ENCODE assay signal across 19 cellular contexts in genomic region chr20:59039233-59039632, GRCh38. TPM values are rescaled to one million over a fixed set of nuclear protein-coding genes. Genes with fewer than 3 reads are reported as not detected.
DNase-seq lines count a peak whose midpoint lies in the region; ATAC-seq, FAIRE-seq and TF ChIP-seq lines count a peak whose summit lies in the region.
"Had no signal": no experiment of that assay in that cellular context is flagged by ENCODE, and none has a peak within 500 bp of the region (broad histone marks: within the 10 kb centered on the region; RNA-seq: fewer than 3 reads in every experiment).

No MANE protein-coding gene starts in this region.

- H4K20me1 ChIP-seq in hepatocyte (ENCODE audit: insufficient read depth, poor library complexity, severe bottlenecking) = no peaks in the 10 kb centered on the region

- H3K36me3 Mint-ChIP-seq in activated CD8-positive, alpha-beta memory T cell treated with anti-CD3 and anti-CD28 coated beads, Interleukin-2, amount 10 ng/mL, durations not matched to agents 7 days and 5 days = peaks cover 46% of the 10 kb centered on the region
- peaks cover 49% of the 10 kb centered on the region for H3K36me3 Mint-ChIP-seq in activated naive CD8-positive, alpha-beta T cell treated with anti-CD3 and anti-CD28 coated beads for 36 hours

- 85% methylated on average over 1 of the region's 1 CpG for WGBS in hepatocyte (ENCODE audit: low lambda C conversion rate, missing lambda C conversion rate)

- peak overlapping the region; percentile 4 for H3K4me3 Mint-ChIP-seq in activated CD8-positive, alpha-beta memory T cell treated with anti-CD3 and anti-CD28 coated beads, Interleukin-2, amount 10 ng/mL, durations not matched to agents 7 days and 5 days
- peak overlapping the region; percentile 95 for H3K4me3 Mint-ChIP-seq in activated naive CD8-positive, alpha-beta T cell treated with anti-CD3 and anti-CD28 coated beads for 36 hours
- H3K4me3 Mint-ChIP-seq: dendritic cell treated with granulocyte-macrophage colony-stimulating factor and Interleukin-4, amounts not matched to agents 40 ng/mL and 50 ng/mL, for 4 days; GM23338 had no signal

- TF ChIP-seq POLR2A in H54 (IDR thresholded peaks at IDR 0.05; ENCODE audit: low read depth, low read length) = no peak

- H3K9me2 ChIP-seq in hepatocyte (replicated peaks; ENCODE audit: insufficient read depth) = no peaks in the 10 kb centered on the region

- H3K4me1 ChIP-seq in hepatocyte (ENCODE audit: insufficient read depth) = peaks cover 9% of the 10 kb centered on the region

- no peaks in the 10 kb centered on the region for H3K9me3 ChIP-seq in MG63
- no peaks in the 10 kb centered on the region for H3K9me3 ChIP-seq in hepatocyte (ENCODE audit: low read depth)
- H3K9me3 ChIP-seq: ovary, spleen had no signal

- no peak overlapping the region for H3K27ac ChIP-seq in hepatocyte
- H3K27ac ChIP-seq: ovary, spleen had no signal

- no peak for FAIRE-seq in H54 (lab: Jason Lieb, UNC)

- H3K4me1 Mint-ChIP-seq in activated CD8-positive, alpha-beta memory T cell treated with anti-CD3 and anti-CD28 coated beads, Interleukin-2, amount 10 ng/mL, durations not matched to agents 7 days and 5 days = peaks cover 73% of the 10 kb centered on the region
- H3K4me1 Mint-ChIP-seq in activated naive CD8-positive, alpha-beta T cell treated with anti-CD3 and anti-CD28 coated beads for 36 hours = peaks cover 55% of the 10 kb centered on the region

- H2AFZ ChIP-seq in hepatocyte = no peak overlapping the region
- H2AFZ ChIP-seq: GM23338 had no signal

- H3K36me3 ChIP-seq in MG63 = peaks cover 66% of the 10 kb centered on the region
- no peaks in the 10 kb centered on the region for H3K36me3 ChIP-seq in hepatocyte (replicated peaks; ENCODE audit: insufficient read depth, low read depth)
- H3K36me3 ChIP-seq: ovary had no signal

- peak overlapping the region; percentile 95 for H3K4me2 ChIP-seq in hepatocyte
- H3K4me2 ChIP-seq: GM23338 had no signal

- no peak for ATAC-seq in activated CD8-positive, alpha-beta memory T cell treated with anti-CD3 and anti-CD28 coated beads, Interleukin-2, amount 10 ng/mL, durations not matched to agents 7 days and 5 days
- no peak for ATAC-seq in HG03342 (IDR thresholded peaks at IDR 0.05; ENCODE audit: unreplicated experiment)
- ATAC-seq: foreskin keratinocyte, GM23338 had no signal

- peaks cover 66% of the 10 kb centered on the region for H3K79me2 ChIP-seq in hepatocyte

- CTCF ChIA-PET in activated CD8-positive, alpha-beta memory T cell treated with anti-CD3 and anti-CD28 coated beads, Interleukin-2, amount 10 ng/mL, durations not matched to agents 7 days and 5 days (lab: Charles Lee) = no interaction called here

- no peaks in the 10 kb centered on the region for H3K27me3 ChIP-seq in MG63
- H3K27me3 ChIP-seq in hepatocyte = no peaks in the 10 kb centered on the region
- H3K27me3 ChIP-seq: foreskin keratinocyte, ovary, spleen had no signal

- H3K27ac Mint-ChIP-seq in activated CD8-positive, alpha-beta memory T cell treated with anti-CD3 and anti-CD28 coated beads, Interleukin-2, amount 10 ng/mL, durations not matched to agents 7 days and 5 days = peak overlapping the region; percentile 47
- H3K27ac Mint-ChIP-seq in activated naive CD8-positive, alpha-beta T cell treated with anti-CD3 and anti-CD28 coated beads for 36 hours = peak overlapping the region; percentile 87
- H3K27ac Mint-ChIP-seq: dendritic cell treated with granulocyte-macrophage colony-stimulating factor and Interleukin-4, amounts not matched to agents 40 ng/mL and 50 ng/mL, for 4 days; GM23338 had no signal

- H3K27me3 Mint-ChIP-seq in activated CD8-positive, alpha-beta memory T cell treated with anti-CD3 and anti-CD28 coated beads, Interleukin-2, amount 10 ng/mL, durations not matched to agents 7 days and 5 days = no peaks in the 10 kb centered on the region
- H3K27me3 Mint-ChIP-seq in activated naive CD8-positive, alpha-beta T cell treated with anti-CD3 and anti-CD28 coated beads for 36 hours = no peaks in the 10 kb centered on the region
- H3K27me3 Mint-ChIP-seq: dendritic cell treated with granulocyte-macrophage colony-stimulating factor and Interleukin-4, amounts not matched to agents 40 ng/mL and 50 ng/mL, for 4 days had no signal

- no peak for TF ChIP-seq CTCF in hepatocyte (IDR thresholded peaks at IDR 0.05; ENCODE audit: poor library complexity)

- no peaks in the 10 kb centered on the region for H3K9me3 Mint-ChIP-seq in activated CD8-positive, alpha-beta memory T cell treated with anti-CD3 and anti-CD28 coated beads, Interleukin-2, amount 10 ng/mL, durations not matched to agents 7 days and 5 days (ENCODE audit: low read depth)
- H3K9me3 Mint-ChIP-seq in activated naive CD8-positive, alpha-beta T cell treated with anti-CD3 and anti-CD28 coated beads for 36 hours = no peaks in the 10 kb centered on the region
- H3K9me3 Mint-ChIP-seq: dendritic cell treated with granulocyte-macrophage colony-stimulating factor and Interleukin-4, amounts not matched to agents 40 ng/mL and 50 ng/mL, for 4 days; GM23338 had no signal

- no peak for DNase-seq in activated CD8-positive, alpha-beta memory T cell treated with anti-CD3 and anti-CD28 coated beads, Interleukin-2, amount 10 ng/mL, durations not matched to agents 7 days and 5 days
- DNase-seq in activated CD8-positive, alpha-beta memory T cell treated with anti-CD3 and anti-CD28 coated beads, Interleukin-2, amount 50 U/mL, for 48 hours = no peak
- DNase-seq in MG63 (no peak), hepatocyte (ENCODE audit: low spot score) (no peak), H54 (ENCODE audit: insufficient read length, low spot score) (no peak)
- no peak for DNase-seq in activated naive CD8-positive, alpha-beta T cell treated with anti-CD3 and anti-CD28 coated beads for 36 hours
- no peak for DNase-seq in NK-92 treated with Interleukin-12 subunit alpha and Interleukin-12 subunit beta, amount 100 ng/mL, for 24 hours (lab: John Stamatoyannopoulos, UW)
- DNase-seq: anterior cingulate cortex, foreskin keratinocyte, NCI-H187, NCI-H526, ovary, spleen, T1000 had no signal

- H3K4me3 ChIP-seq in MG63 (peak overlapping the region; percentile 11), hepatocyte (no peak overlapping the region)
- H3K4me3 ChIP-seq: GM23338, ovary, spleen had no signal

RNA-seq across cellular contexts. Expression of gene PRELID3B, which starts 3.4 kb away (rescaled TPM):
- 100 to 1,000 TPM in 1 of 2 experiments, 10 to 100 TPM in 1; 80.4 to 104 TPM for total RNA-seq in activated CD8-positive, alpha-beta memory T cell treated with anti-CD3 and anti-CD28 coated beads, Interleukin-2, amount 10 ng/mL, durations not matched to agents 7 days and 5 days
- total RNA-seq in MG63 (2014; rRNA removed; shearing (Covaris generic); ENCODE audit: low replicate concordance) = 177 and 205 TPM in 2 replicates
- 100 to 1,000 TPM; 131 to 143 TPM for total RNA-seq in activated naive CD8-positive, alpha-beta T cell treated with anti-CD3 and anti-CD28 coated beads for 36 hours
- total RNA-seq in hepatocyte = 70.3 and 75.7 TPM in 2 replicates
- polyA plus RNA-seq in hepatocyte = 33.0 and 38.2 TPM in 2 replicates

RNA-seq across cellular contexts. Expression of gene ATP5F1E, which starts 7.1 kb away (rescaled TPM):
- 10 to 100 TPM; 78.3 to 80.8 TPM for total RNA-seq in activated CD8-positive, alpha-beta memory T cell treated with anti-CD3 and anti-CD28 coated beads, Interleukin-2, amount 10 ng/mL, durations not matched to agents 7 days and 5 days
- 32.4 and 44.2 TPM in 2 replicates for total RNA-seq in MG63 (2014; rRNA removed; shearing (Covaris generic); ENCODE audit: low replicate concordance)
- total RNA-seq in activated naive CD8-positive, alpha-beta T cell treated with anti-CD3 and anti-CD28 coated beads for 36 hours = 10 to 100 TPM; 83.0 to 84.4 TPM
- 32.2 and 32.9 TPM in 2 replicates for total RNA-seq in hepatocyte
- 217 and 227 TPM in 2 replicates for polyA plus RNA-seq in hepatocyte

RNA-seq across cellular contexts. Expression of gene TUBB1, which starts 20.0 kb away (rescaled TPM):
- not detected for total RNA-seq in activated CD8-positive, alpha-beta memory T cell treated with anti-CD3 and anti-CD28 coated beads, Interleukin-2, amount 10 ng/mL, durations not matched to agents 7 days and 5 days
- total RNA-seq in MG63 (2014; rRNA removed; shearing (Covaris generic); ENCODE audit: low replicate concordance) = not detected in 2 replicates
- total RNA-seq in activated naive CD8-positive, alpha-beta T cell treated with anti-CD3 and anti-CD28 coated beads for 36 hours = not detected
- 0.04 and 0.10 TPM in 2 replicates for total RNA-seq in hepatocyte
- polyA plus RNA-seq in hepatocyte = 0.05 TPM in 1 of 2 replicates, not detected in the other
- total RNA-seq: activated CD8-positive, alpha-beta memory T cell treated with anti-CD3 and anti-CD28 coated beads for 36 hours; foreskin keratinocyte; GM23338 had no signal
- polyA plus RNA-seq: AG04450, foreskin keratinocyte, GM23338 had no signal

RNA-seq across cellular contexts. Expression of gene CTSZ, which starts 32.2 kb away (rescaled TPM):
- total RNA-seq in activated CD8-positive, alpha-beta memory T cell treated with anti-CD3 and anti-CD28 coated beads, Interleukin-2, amount 10 ng/mL, durations not matched to agents 7 days and 5 days = 10 to 100 TPM; 39.6 to 48.0 TPM
- 445 and 487 TPM in 2 replicates for total RNA-seq in MG63 (2014; rRNA removed; shearing (Covaris generic); ENCODE audit: low replicate concordance)
- 10 to 100 TPM; 24.6 to 25.4 TPM for total RNA-seq in activated naive CD8-positive, alpha-beta T cell treated with anti-CD3 and anti-CD28 coated beads for 36 hours
- total RNA-seq in hepatocyte = 123 and 161 TPM in 2 replicates
- polyA plus RNA-seq in hepatocyte = 5.0 and 7.1 TPM in 2 replicates

RNA-seq across cellular contexts. Expression of gene NELFCD, which starts 58.2 kb away (rescaled TPM):
- 10 to 100 TPM; 71.2 to 86.2 TPM for total RNA-seq in activated CD8-positive, alpha-beta memory T cell treated with anti-CD3 and anti-CD28 coated beads, Interleukin-2, amount 10 ng/mL, durations not matched to agents 7 days and 5 days
- 72.4 and 80.7 TPM in 2 replicates for total RNA-seq in MG63 (2014; rRNA removed; shearing (Covaris generic); ENCODE audit: low replicate concordance)
- total RNA-seq in activated naive CD8-positive, alpha-beta T cell treated with anti-CD3 and anti-CD28 coated beads for 36 hours = 10 to 100 TPM; 84.1 to 91.2 TPM
- total RNA-seq in hepatocyte = 41.7 and 48.3 TPM in 2 replicates
- polyA plus RNA-seq in hepatocyte = 64.0 and 77.7 TPM in 2 replicates
